Comparison of ENCODE assay signal across 1 cellular context in the genomic region with DNA sequence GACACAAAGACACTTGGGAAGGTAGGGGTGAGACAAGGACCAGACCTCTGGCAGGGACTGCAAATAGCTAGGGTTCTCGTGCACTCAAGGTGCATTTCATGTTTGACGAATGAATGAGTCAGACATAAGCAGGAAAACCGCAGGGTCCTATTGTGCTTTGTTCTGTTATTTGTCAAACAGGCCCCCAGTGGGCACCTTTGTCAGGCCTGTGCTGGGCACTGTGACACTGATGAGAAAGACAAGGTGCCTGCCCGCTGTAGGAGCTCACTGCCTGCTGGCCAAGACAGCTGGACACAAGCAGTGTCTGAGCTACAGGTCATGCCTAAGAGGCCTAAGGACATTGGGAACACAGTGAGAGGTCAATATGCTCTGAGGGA.
A peak's percentile ranks its signal among the peaks of the same experiment; 100 is the strongest.
TF ChIP-seq lines count a peak whose summit lies in the region.

No MANE protein-coding gene starts in this region.

TF ChIP-seq in HepG2, 621 proteins besides CTCF, POLR2A, EP300 and RAD21 (continued from another document and continues in another):
- TF ChIP-seq KAT7 (CRISPR knock-in tag; IDR thresholded peaks at IDR 0.05; ENCODE audit: borderline replicate concordance), result no peak
- TF ChIP-seq ZNF678 (CRISPR knock-in tag; IDR thresholded peaks at IDR 0.05), result no peak
- TF ChIP-seq ZNF101 (CRISPR knock-in tag; IDR thresholded peaks at IDR 0.05; ENCODE audit: borderline replicate concordance, low read depth), result no peak
- TF ChIP-seq TARDBP (CRISPR knock-in tag; IDR thresholded peaks at IDR 0.05), result no peak
- TF ChIP-seq PHF21A (CRISPR knock-in tag; IDR thresholded peaks at IDR 0.05), result peak; percentile 42; the same call in 1 of the 2 replicates
- no peak for TF ChIP-seq ZNF317 (CRISPR knock-in tag; IDR thresholded peaks at IDR 0.05)
- TF ChIP-seq SP5 (CRISPR knock-in tag; IDR thresholded peaks at IDR 0.05; ENCODE audit: borderline replicate concordance, low read depth), result no peak
- peak; percentile 52; the same call in 1 of the 2 replicates for TF ChIP-seq RXRA (CRISPR knock-in tag; IDR thresholded peaks at IDR 0.05)
- TF ChIP-seq EHMT2 (IDR thresholded peaks at IDR 0.05; ENCODE audit: borderline replicate concordance, low read depth, low read length), result no peak
- no peak for TF ChIP-seq ZNF264 (CRISPR knock-in tag; IDR thresholded peaks at IDR 0.05)
- TF ChIP-seq NBN (conservative IDR thresholded peaks at IDR 0.05), result no peak
- TF ChIP-seq, protein P1, sequence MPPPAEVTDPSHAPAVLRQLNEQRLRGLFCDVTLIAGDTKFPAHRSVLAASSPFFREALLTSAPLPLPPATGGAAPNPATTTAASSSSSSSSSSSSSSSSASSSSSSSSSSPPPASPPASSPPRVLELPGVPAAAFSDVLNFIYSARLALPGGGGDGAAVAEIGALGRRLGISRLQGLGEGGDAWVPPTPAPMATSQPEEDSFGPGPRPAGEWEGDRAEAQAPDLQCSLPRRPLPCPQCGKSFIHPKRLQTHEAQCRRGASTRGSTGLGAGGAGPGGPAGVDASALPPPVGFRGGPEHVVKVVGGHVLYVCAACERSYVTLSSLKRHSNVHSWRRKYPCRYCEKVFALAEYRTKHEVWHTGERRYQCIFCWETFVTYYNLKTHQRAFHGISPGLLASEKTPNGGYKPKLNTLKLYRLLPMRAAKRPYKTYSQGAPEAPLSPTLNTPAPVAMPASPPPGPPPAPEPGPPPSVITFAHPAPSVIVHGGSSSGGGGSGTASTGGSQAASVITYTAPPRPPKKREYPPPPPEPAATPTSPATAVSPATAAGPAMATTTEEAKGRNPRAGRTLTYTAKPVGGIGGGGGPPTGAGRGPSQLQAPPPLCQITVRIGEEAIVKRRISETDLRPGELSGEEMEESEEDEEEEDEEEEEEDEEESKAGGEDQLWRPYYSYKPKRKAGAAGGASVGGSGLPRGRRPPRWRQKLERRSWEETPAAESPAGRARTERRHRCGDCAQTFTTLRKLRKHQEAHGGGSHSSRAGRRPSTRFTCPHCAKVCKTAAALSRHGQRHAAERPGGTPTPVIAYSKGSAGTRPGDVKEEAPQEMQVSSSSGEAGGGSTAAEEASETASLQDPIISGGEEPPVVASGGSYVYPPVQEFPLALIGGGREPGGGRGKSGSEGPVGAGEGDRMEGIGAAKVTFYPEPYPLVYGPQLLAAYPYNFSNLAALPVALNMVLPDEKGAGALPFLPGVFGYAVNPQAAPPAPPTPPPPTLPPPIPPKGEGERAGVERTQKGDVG (CRISPR knock-in tag; IDR thresholded peaks at IDR 0.05; ENCODE audit: borderline replicate concordance), result no peak
- TF ChIP-seq, protein P2, sequence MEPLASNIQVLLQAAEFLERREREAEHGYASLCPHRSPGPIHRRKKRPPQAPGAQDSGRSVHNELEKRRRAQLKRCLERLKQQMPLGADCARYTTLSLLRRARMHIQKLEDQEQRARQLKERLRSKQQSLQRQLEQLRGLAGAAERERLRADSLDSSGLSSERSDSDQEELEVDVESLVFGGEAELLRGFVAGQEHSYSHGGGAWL (CRISPR knock-in tag; IDR thresholded peaks at IDR 0.05), result no peak
- TF ChIP-seq KLF11 (CRISPR knock-in tag; IDR thresholded peaks at IDR 0.05), result no peak
- no peak for TF ChIP-seq KDM5A (IDR thresholded peaks at IDR 0.05; ENCODE audit: borderline replicate concordance, low read length)
- TF ChIP-seq ZNF781 (CRISPR knock-in tag; IDR thresholded peaks at IDR 0.05; ENCODE audit: borderline replicate concordance, not compliant biosample characterization), result no peak
- no peak for TF ChIP-seq ZNF549 (CRISPR knock-in tag; IDR thresholded peaks at IDR 0.05)
- no peak for TF ChIP-seq DMAP1 (CRISPR knock-in tag; IDR thresholded peaks at IDR 0.05)
- TF ChIP-seq, protein P3, sequence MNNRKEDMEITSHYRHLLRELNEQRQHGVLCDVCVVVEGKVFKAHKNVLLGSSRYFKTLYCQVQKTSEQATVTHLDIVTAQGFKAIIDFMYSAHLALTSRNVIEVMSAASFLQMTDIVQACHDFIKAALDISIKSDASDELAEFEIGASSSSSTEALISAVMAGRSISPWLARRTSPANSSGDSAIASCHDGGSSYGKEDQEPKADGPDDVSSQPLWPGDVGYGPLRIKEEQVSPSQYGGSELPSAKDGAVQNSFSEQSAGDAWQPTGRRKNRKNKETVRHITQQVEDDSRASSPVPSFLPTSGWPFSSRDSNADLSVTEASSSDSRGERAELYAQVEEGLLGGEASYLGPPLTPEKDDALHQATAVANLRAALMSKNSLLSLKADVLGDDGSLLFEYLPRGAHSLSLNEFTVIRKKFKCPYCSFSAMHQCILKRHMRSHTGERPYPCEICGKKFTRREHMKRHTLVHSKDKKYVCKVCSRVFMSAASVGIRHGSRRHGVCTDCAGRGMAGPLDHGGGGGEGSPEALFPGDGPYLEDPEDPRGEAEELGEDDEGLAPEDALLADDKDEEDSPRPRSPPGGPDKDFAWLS (CRISPR knock-in tag; IDR thresholded peaks at IDR 0.05; ENCODE audit: borderline replicate concordance), result no peak
- no peak for TF ChIP-seq ARHGAP35 (CRISPR knock-in tag; IDR thresholded peaks at IDR 0.05; ENCODE audit: borderline replicate concordance)
- TF ChIP-seq KLF16 (CRISPR knock-in tag; IDR thresholded peaks at IDR 0.05), result 0 out of 4 replicates have a peak, but pooled peaks of 1 of the 2 experiments have one; percentile 49
- no peak for TF ChIP-seq NFYB (CRISPR knock-in tag; IDR thresholded peaks at IDR 0.05)
- no peak for TF ChIP-seq TAF1 (CRISPR knock-in tag; IDR thresholded peaks at IDR 0.05)
- no peak for TF ChIP-seq MAFK (conservative IDR thresholded peaks at IDR 0.05 in 1 of 2, IDR thresholded peaks at IDR 0.05 in 1 of 2; ENCODE audit: low read length in 2 of 2)
- no peak for TF ChIP-seq ZBTB42 (CRISPR knock-in tag; IDR thresholded peaks at IDR 0.05)
- TF ChIP-seq, protein P4, sequence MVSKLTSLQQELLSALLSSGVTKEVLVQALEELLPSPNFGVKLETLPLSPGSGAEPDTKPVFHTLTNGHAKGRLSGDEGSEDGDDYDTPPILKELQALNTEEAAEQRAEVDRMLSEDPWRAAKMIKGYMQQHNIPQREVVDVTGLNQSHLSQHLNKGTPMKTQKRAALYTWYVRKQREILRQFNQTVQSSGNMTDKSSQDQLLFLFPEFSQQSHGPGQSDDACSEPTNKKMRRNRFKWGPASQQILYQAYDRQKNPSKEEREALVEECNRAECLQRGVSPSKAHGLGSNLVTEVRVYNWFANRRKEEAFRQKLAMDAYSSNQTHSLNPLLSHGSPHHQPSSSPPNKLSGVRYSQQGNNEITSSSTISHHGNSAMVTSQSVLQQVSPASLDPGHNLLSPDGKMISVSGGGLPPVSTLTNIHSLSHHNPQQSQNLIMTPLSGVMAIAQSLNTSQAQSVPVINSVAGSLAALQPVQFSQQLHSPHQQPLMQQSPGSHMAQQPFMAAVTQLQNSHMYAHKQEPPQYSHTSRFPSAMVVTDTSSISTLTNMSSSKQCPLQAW (CRISPR knock-in tag; IDR thresholded peaks at IDR 0.05), result no peak
- no peak for TF ChIP-seq ZNF713 (CRISPR knock-in tag; IDR thresholded peaks at IDR 0.05)
- no peak for TF ChIP-seq SOX6 (IDR thresholded peaks at IDR 0.05)
- TF ChIP-seq SOX6 (CRISPR knock-in tag; IDR thresholded peaks at IDR 0.05), result peak; percentile 96
- no peak for TF ChIP-seq HDAC2 (CRISPR knock-in tag; IDR thresholded peaks at IDR 0.05)
- TF ChIP-seq ZNF292 (CRISPR knock-in tag; IDR thresholded peaks at IDR 0.05; ENCODE audit: borderline replicate concordance, low read depth), result no peak
- TF ChIP-seq NFIC (IDR thresholded peaks at IDR 0.05; ENCODE audit: low read length), result no peak
- no peak for TF ChIP-seq ZNF136 (CRISPR knock-in tag; IDR thresholded peaks at IDR 0.05; ENCODE audit: low read depth)
- TF ChIP-seq ZNF205 (CRISPR knock-in tag; IDR thresholded peaks at IDR 0.05), result no peak
- no peak for TF ChIP-seq ZNF253 (CRISPR knock-in tag; IDR thresholded peaks at IDR 0.05; ENCODE audit: borderline replicate concordance)
- no peak for TF ChIP-seq ZNF207 (IDR thresholded peaks at IDR 0.05; ENCODE audit: borderline replicate concordance)
- TF ChIP-seq, protein P5, sequence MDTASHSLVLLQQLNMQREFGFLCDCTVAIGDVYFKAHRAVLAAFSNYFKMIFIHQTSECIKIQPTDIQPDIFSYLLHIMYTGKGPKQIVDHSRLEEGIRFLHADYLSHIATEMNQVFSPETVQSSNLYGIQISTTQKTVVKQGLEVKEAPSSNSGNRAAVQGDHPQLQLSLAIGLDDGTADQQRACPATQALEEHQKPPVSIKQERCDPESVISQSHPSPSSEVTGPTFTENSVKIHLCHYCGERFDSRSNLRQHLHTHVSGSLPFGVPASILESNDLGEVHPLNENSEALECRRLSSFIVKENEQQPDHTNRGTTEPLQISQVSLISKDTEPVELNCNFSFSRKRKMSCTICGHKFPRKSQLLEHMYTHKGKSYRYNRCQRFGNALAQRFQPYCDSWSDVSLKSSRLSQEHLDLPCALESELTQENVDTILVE (CRISPR knock-in tag; IDR thresholded peaks at IDR 0.05), result no peak
- TF ChIP-seq, protein P6, sequence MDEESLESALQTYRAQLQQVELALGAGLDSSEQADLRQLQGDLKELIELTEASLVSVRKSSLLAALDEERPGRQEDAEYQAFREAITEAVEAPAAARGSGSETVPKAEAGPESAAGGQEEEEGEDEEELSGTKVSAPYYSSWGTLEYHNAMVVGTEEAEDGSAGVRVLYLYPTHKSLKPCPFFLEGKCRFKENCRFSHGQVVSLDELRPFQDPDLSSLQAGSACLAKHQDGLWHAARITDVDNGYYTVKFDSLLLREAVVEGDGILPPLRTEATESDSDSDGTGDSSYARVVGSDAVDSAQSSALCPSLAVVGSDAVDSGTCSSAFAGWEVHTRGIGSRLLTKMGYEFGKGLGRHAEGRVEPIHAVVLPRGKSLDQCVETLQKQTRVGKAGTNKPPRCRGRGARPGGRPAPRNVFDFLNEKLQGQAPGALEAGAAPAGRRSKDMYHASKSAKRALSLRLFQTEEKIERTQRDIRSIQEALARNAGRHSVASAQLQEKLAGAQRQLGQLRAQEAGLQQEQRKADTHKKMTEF (CRISPR knock-in tag; IDR thresholded peaks at IDR 0.05), result peak; percentile 47; the same call in 1 of the 2 replicates
- peak; percentile 70; the same call in 1 of the 2 replicates for TF ChIP-seq JUND (CRISPR knock-in tag; IDR thresholded peaks at IDR 0.05)
- TF ChIP-seq, protein P7, sequence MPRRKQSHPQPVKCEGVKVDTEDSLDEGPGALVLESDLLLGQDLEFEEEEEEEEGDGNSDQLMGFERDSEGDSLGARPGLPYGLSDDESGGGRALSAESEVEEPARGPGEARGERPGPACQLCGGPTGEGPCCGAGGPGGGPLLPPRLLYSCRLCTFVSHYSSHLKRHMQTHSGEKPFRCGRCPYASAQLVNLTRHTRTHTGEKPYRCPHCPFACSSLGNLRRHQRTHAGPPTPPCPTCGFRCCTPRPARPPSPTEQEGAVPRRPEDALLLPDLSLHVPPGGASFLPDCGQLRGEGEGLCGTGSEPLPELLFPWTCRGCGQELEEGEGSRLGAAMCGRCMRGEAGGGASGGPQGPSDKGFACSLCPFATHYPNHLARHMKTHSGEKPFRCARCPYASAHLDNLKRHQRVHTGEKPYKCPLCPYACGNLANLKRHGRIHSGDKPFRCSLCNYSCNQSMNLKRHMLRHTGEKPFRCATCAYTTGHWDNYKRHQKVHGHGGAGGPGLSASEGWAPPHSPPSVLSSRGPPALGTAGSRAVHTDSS (CRISPR knock-in tag; conservative IDR thresholded peaks at IDR 0.05), result no peak
- TF ChIP-seq ZNF777 (CRISPR knock-in tag; IDR thresholded peaks at IDR 0.05), result no peak
- no peak for TF ChIP-seq ZNF274 (CRISPR knock-in tag; IDR thresholded peaks at IDR 0.05)
- TF ChIP-seq, protein P8, sequence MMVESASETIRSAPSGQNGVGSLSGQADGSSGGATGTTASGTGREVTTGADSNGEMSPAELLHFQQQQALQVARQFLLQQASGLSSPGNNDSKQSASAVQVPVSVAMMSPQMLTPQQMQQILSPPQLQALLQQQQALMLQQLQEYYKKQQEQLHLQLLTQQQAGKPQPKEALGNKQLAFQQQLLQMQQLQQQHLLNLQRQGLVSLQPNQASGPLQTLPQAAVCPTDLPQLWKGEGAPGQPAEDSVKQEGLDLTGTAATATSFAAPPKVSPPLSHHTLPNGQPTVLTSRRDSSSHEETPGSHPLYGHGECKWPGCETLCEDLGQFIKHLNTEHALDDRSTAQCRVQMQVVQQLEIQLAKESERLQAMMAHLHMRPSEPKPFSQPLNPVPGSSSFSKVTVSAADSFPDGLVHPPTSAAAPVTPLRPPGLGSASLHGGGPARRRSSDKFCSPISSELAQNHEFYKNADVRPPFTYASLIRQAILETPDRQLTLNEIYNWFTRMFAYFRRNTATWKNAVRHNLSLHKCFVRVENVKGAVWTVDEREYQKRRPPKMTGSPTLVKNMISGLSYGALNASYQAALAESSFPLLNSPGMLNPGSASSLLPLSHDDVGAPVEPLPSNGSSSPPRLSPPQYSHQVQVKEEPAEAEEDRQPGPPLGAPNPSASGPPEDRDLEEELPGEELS (CRISPR knock-in tag; IDR thresholded peaks at IDR 0.05), result peak; percentile 29; the same call in 1 of the 2 replicates
- TF ChIP-seq ZNF891 (CRISPR knock-in tag; IDR thresholded peaks at IDR 0.05), result no peak
- TF ChIP-seq, protein P9, sequence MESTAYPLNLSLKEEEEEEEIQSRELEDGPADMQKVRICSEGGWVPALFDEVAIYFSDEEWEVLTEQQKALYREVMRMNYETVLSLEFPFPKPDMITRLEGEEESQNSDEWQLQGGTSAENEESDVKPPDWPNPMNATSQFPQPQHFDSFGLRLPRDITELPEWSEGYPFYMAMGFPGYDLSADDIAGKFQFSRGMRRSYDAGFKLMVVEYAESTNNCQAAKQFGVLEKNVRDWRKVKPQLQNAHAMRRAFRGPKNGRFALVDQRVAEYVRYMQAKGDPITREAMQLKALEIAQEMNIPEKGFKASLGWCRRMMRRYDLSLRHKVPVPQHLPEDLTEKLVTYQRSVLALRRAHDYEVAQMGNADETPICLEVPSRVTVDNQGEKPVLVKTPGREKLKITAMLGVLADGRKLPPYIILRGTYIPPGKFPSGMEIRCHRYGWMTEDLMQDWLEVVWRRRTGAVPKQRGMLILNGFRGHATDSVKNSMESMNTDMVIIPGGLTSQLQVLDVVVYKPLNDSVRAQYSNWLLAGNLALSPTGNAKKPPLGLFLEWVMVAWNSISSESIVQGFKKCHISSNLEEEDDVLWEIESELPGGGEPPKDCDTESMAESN (CRISPR knock-in tag; conservative IDR thresholded peaks at IDR 0.05), result no peak
- TF ChIP-seq, protein P10, sequence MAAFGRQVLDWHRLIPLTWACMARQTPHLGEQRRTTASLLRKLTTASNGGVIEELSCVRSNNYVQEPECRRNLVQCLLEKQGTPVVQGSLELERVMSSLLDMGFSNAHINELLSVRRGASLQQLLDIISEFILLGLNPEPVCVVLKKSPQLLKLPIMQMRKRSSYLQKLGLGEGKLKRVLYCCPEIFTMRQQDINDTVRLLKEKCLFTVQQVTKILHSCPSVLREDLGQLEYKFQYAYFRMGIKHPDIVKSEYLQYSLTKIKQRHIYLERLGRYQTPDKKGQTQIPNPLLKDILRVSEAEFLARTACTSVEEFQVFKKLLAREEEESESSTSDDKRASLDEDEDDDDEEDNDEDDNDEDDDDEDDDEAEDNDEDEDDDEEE (CRISPR knock-in tag; IDR thresholded peaks at IDR 0.05), result no peak
- TF ChIP-seq, protein P11, sequence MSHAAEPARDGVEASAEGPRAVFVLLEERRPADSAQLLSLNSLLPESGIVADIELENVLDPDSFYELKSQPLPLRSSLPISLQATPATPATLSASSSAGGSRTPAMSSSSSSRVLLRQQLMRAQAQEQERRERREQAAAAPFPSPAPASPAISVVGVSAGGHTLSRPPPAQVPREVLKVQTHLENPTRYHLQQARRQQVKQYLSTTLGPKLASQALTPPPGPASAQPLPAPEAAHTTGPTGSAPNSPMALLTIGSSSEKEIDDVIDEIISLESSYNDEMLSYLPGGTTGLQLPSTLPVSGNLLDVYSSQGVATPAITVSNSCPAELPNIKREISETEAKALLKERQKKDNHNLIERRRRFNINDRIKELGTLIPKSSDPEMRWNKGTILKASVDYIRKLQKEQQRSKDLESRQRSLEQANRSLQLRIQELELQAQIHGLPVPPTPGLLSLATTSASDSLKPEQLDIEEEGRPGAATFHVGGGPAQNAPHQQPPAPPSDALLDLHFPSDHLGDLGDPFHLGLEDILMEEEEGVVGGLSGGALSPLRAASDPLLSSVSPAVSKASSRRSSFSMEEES (CRISPR knock-in tag; IDR thresholded peaks at IDR 0.05), result 0 out of 2 replicates have a peak, but pooled peaks have one; percentile 24
